14 cellular contexts compared by ENCODE assay signal in genomic region chr11:76189682-76190081, GRCh38. TPM values are rescaled to one million over a fixed set of nuclear protein-coding genes. Genes with fewer than 3 reads are reported as not detected.
DNase-seq lines count a peak whose midpoint lies in the region; ATAC-seq and TF ChIP-seq lines count a peak whose summit lies in the region.
"Had no signal": no experiment of that assay in that cellular context is flagged by ENCODE, and none has a peak within 500 bp of the region (broad histone marks: within the 10 kb centered on the region; RNA-seq: fewer than 3 reads in every experiment).

No MANE protein-coding gene starts in this region.

- no peaks in the 10 kb centered on the region for H3K27me3 ChIP-seq in BLaER1 treated with 17β-estradiol and CSF1 and Interleukin-3, amounts not matched to agents 10 nM and 100 nM
- H3K27me3 ChIP-seq in neural progenitor cell, result no peaks in the 10 kb centered on the region
- H3K27me3 ChIP-seq in uterus, result no peaks in the 10 kb centered on the region
- H3K27me3 ChIP-seq: BE2C had no signal

- no peak overlapping the region for H3K27ac ChIP-seq in BLaER1 treated with 17β-estradiol and CSF1 and Interleukin-3, amounts not matched to agents 10 nM and 100 nM
- H3K27ac ChIP-seq in neural progenitor cell, result no peak overlapping the region
- H3K27ac ChIP-seq in uterus, result no peak overlapping the region

- ATAC-seq in WTC11 (peak; percentile 12; the same call in 1 of the 2 replicates), GM21723 (IDR thresholded peaks at IDR 0.05; ENCODE audit: unreplicated experiment) (no peak)

- no peak overlapping the region for H2AFZ ChIP-seq in neural progenitor cell (replicated peaks)

- H3F3A ChIP-seq in neural progenitor cell (ENCODE audit: low read depth), result no peaks in the 10 kb centered on the region

- H3K4me3 ChIP-seq in BLaER1 treated with 17β-estradiol and CSF1 and Interleukin-3, amounts not matched to agents 10 nM and 100 nM, result no peak overlapping the region
- H3K4me3 ChIP-seq in neural progenitor cell, result no peak overlapping the region
- no peak overlapping the region for H3K4me3 ChIP-seq in uterus

- H4K20me1 ChIP-seq in BLaER1 treated with 17β-estradiol and CSF1 and Interleukin-3, amounts not matched to agents 10 nM and 100 nM, result no peaks in the 10 kb centered on the region
- no peaks in the 10 kb centered on the region for H4K20me1 ChIP-seq in neural progenitor cell (ENCODE audit: low read depth)

- no peak overlapping the region for H3K27ac Mint-ChIP-seq in WTC11
- H3K27ac Mint-ChIP-seq in neural progenitor cell, result peak overlapping the region; percentile 53
- no peak overlapping the region for H3K27ac Mint-ChIP-seq in progenitor cell of endocrine pancreas
- H3K27ac Mint-ChIP-seq: CD14-positive monocyte; CD4-positive, alpha-beta memory T cell; H9 had no signal

- H3K36me3 ChIP-seq in BLaER1 treated with 17β-estradiol and CSF1 and Interleukin-3, amounts not matched to agents 10 nM and 100 nM, result no peaks in the 10 kb centered on the region
- no peaks in the 10 kb centered on the region for H3K36me3 ChIP-seq in neural progenitor cell
- H3K36me3 ChIP-seq in uterus, result no peaks in the 10 kb centered on the region
- H3K36me3 ChIP-seq: BE2C had no signal

- POLR2A ChIA-PET in WTC11 (lab: Charles Lee), result no interaction called here

- H3K4me3 Mint-ChIP-seq in WTC11 (no peak overlapping the region), neural progenitor cell (no peak overlapping the region), progenitor cell of endocrine pancreas (ENCODE audit: low read depth) (no peak overlapping the region)
- H3K4me3 Mint-ChIP-seq: CD14-positive monocyte; CD4-positive, alpha-beta memory T cell; H9 had no signal

- no peaks in the 10 kb centered on the region for H3K79me2 ChIP-seq in neural progenitor cell (ENCODE audit: low read depth)

- peaks cover 0 to 14% (median 10%) of the 10 kb centered on the region in 11 experiments; a peak in 14 of 22 replicates for H3K9me3 ChIP-seq in BLaER1 treated with 17β-estradiol and CSF1 and Interleukin-3, amounts not matched to agents 10 nM and 100 nM (replicated peaks in 1 of 11)
- H3K9me3 ChIP-seq in neural progenitor cell (ENCODE audit: low read depth), result no peaks in the 10 kb centered on the region
- no peaks in the 10 kb centered on the region for H3K9me3 ChIP-seq in uterus
- H3K9me3 ChIP-seq: BE2C had no signal

- TF ChIP-seq CTCF in WTC11 (IDR thresholded peaks at IDR 0.05) (no peak), neural progenitor cell (IDR thresholded peaks at IDR 0.05) (no peak), progenitor cell of endocrine pancreas (IDR thresholded peaks at IDR 0.05; ENCODE audit: unreplicated experiment) (no peak), uterus (IDR thresholded peaks at IDR 0.05) (no peak)

- DNase-seq in WTC11 (ENCODE audit: low spot score) (no peak), neural progenitor cell (ENCODE audit: low spot score) (no peak), progenitor cell of endocrine pancreas (ENCODE audit: low spot score, unreplicated experiment) (no peak), uterus (no peak)
- DNase-seq: ACHN, BE2C, DMS153, DMS79, GF-D8, H9 had no signal

- H3K9me3 Mint-ChIP-seq in WTC11 (no peaks in the 10 kb centered on the region), neural progenitor cell (no peaks in the 10 kb centered on the region), progenitor cell of endocrine pancreas (ENCODE audit: low read depth) (no peaks in the 10 kb centered on the region)
- H3K9me3 Mint-ChIP-seq: CD14-positive monocyte; CD4-positive, alpha-beta memory T cell; H9 had no signal

- H3K36me3 Mint-ChIP-seq in WTC11 (no peaks in the 10 kb centered on the region), neural progenitor cell (no peaks in the 10 kb centered on the region), progenitor cell of endocrine pancreas (ENCODE audit: insufficient read depth) (no peaks in the 10 kb centered on the region)
- H3K36me3 Mint-ChIP-seq: CD14-positive monocyte; CD4-positive, alpha-beta memory T cell had no signal

- peaks cover 8 to 24% (median 17%) of the 10 kb centered on the region in 10 experiments; a peak in 19 of 20 replicates for H3K4me1 ChIP-seq in BLaER1 treated with 17β-estradiol and CSF1 and Interleukin-3, amounts not matched to agents 10 nM and 100 nM
- no peaks in the 10 kb centered on the region for H3K4me1 ChIP-seq in neural progenitor cell
- H3K4me1 ChIP-seq in uterus, result no peaks in the 10 kb centered on the region

- intact Hi-C loops in uterus (cut with DNase I; ENCODE audit: low total_unique reads), result no loop called here

- H3K9ac ChIP-seq in BLaER1 treated with 17β-estradiol and CSF1 and Interleukin-3, amounts not matched to agents 10 nM and 100 nM, result no peak overlapping the region
- H3K9ac ChIP-seq in neural progenitor cell, result no peak overlapping the region

- no peaks in the 10 kb centered on the region for H3K4me1 Mint-ChIP-seq in WTC11
- H3K4me1 Mint-ChIP-seq in neural progenitor cell, result peaks cover 34% of the 10 kb centered on the region
- H3K4me1 Mint-ChIP-seq in progenitor cell of endocrine pancreas (ENCODE audit: low read depth), result no peaks in the 10 kb centered on the region
- H3K4me1 Mint-ChIP-seq: CD4-positive, alpha-beta memory T cell had no signal

- H3K4me2 ChIP-seq in BLaER1 treated with 17β-estradiol and CSF1 and Interleukin-3, amounts not matched to agents 10 nM and 100 nM, result peak overlapping the region in 6 of 11 experiments; percentile 0 to 33 (median 16); a peak in 5 of 22 replicates
- H3K4me2 ChIP-seq in neural progenitor cell, result no peak overlapping the region

- no peak for TF ChIP-seq POLR2A in uterus (IDR thresholded peaks at IDR 0.05)

- CTCF ChIA-PET in WTC11 (lab: Charles Lee), result interaction anchor here (7.9 kb wide), 1 partner anchor 18 kb away, joined by 85 read pairs; the partner anchor contains the start of gene WNT11

- H3K27me3 Mint-ChIP-seq in WTC11 (ENCODE audit: low read depth) (no peaks in the 10 kb centered on the region; the same call in 1 of the 2 replicates), neural progenitor cell (ENCODE audit: insufficient read depth, low read depth) (peaks cover 13% of the 10 kb centered on the region), progenitor cell of endocrine pancreas (peaks cover 11% of the 10 kb centered on the region)
- H3K27me3 Mint-ChIP-seq: CD4-positive, alpha-beta memory T cell had no signal

TF ChIP-seq in WTC11, 78 proteins besides CTCF, POLR2A, EP300 and RAD21 (continues in another document):
- no peak for TF ChIP-seq ZNF138 (CRISPR knock-in tag; conservative IDR thresholded peaks at IDR 0.05)
- TF ChIP-seq ERG (CRISPR knock-in tag; IDR thresholded peaks at IDR 0.05), result no peak
- no peak for TF ChIP-seq MYBL2 (CRISPR knock-in tag; IDR thresholded peaks at IDR 0.05)
- no peak for TF ChIP-seq HMGXB4 (CRISPR knock-in tag; IDR thresholded peaks at IDR 0.05)
- no peak for TF ChIP-seq ZNF671 (CRISPR knock-in tag; IDR thresholded peaks at IDR 0.05)
- no peak for TF ChIP-seq ELF4 (CRISPR knock-in tag; IDR thresholded peaks at IDR 0.05; ENCODE audit: low read depth)
- no peak for TF ChIP-seq ZSCAN18 (CRISPR knock-in tag; IDR thresholded peaks at IDR 0.05)

RNA-seq across cellular contexts. Expression of gene WNT11, which starts 16.6 kb away (rescaled TPM):
- total RNA-seq in WTC11 (2021), result 0.32 to 0.89 TPM (median 0.79 TPM) in 3 replicates
- total RNA-seq in neural progenitor cell (ENCODE audit: low replicate concordance), result 0.26 and 0.59 TPM in 2 replicates
- 1.5 and 1.7 TPM in 2 replicates for total RNA-seq in progenitor cell of endocrine pancreas
- total RNA-seq in uterus, result 10 to 100 TPM in 2 of 4 donors, 1 to 10 TPM in 2; 5.1 to 16.7 (median 9.5) TPM
- total RNA-seq: H9 had no signal
